ENCODE assay signal across 8 cellular contexts in genomic region chr9:91164724-91165520, GRCh38.
A peak's percentile ranks its signal among the peaks of the same experiment; 100 is the strongest.
DNase-seq lines count a peak whose midpoint lies in the region; ATAC-seq and TF ChIP-seq lines count a peak whose summit lies in the region.

No MANE protein-coding gene starts in this region.

- H3K9me3 ChIP-seq in MG63 (no peaks in the 10 kb centered on the region), neuronal stem cell (replicated peaks in 1 of 2; ENCODE audit: control insufficient read depth in 2 of 2, insufficient read depth in 1 of 2, low read depth in 1 of 2, low read length in 2 of 2) (no peaks in the 10 kb centered on the region), upper lobe of left lung (no peaks in the 10 kb centered on the region)

- H3K14ac ChIP-seq in neuronal stem cell (ENCODE audit: low read length) = no peak overlapping the region

- no peak overlapping the region for H3K23ac ChIP-seq in neuronal stem cell (ENCODE audit: low read depth, low read length, poor library complexity)

- no peak overlapping the region for H4K8ac ChIP-seq in neuronal stem cell (ENCODE audit: low read depth, low read length)

- no peak overlapping the region for H3K4ac ChIP-seq in neuronal stem cell (ENCODE audit: low read length)

- H2BK5ac ChIP-seq in neuronal stem cell (ENCODE audit: low read length) = no peak overlapping the region

- no peak for TF ChIP-seq EP300 in upper lobe of left lung (IDR thresholded peaks at IDR 0.05)

- peak overlapping the region; percentile 5 for H2BK15ac ChIP-seq in neuronal stem cell (ENCODE audit: low read length)

- H2AFZ ChIP-seq in neuronal stem cell (ENCODE audit: low read length) = peak overlapping the region; percentile 35

- H3K36me3 ChIP-seq in MG63 (no peaks in the 10 kb centered on the region), neuronal stem cell (replicated peaks in 1 of 2; ENCODE audit: control insufficient read depth in 2 of 2, insufficient read depth in 2 of 2, low read length in 2 of 2) (peaks cover 0 to 2% of the 10 kb centered on the region in 2 donors), upper lobe of left lung (no peaks in the 10 kb centered on the region)

- H3K4me1 ChIP-seq in neuronal stem cell (ENCODE audit: control insufficient read depth in 2 of 2, insufficient read depth in 1 of 2, low read depth in 1 of 2, low read length in 2 of 2) = peaks cover 0 to 7% of the 10 kb centered on the region in 2 donors
- H3K4me1 ChIP-seq in upper lobe of left lung = peaks cover 12 to 37% (median 33%) of the 10 kb centered on the region in 4 donors

- H3K27ac ChIP-seq in neuronal stem cell (replicated peaks; ENCODE audit: low read length) = no peak overlapping the region
- H3K27ac ChIP-seq in upper lobe of left lung = peak overlapping the region in 1 of 4 donors; percentile 50

- DNase-seq in Caki2 (ENCODE audit: low read depth) (peak; percentile 79), MG63 (peak; percentile 92), epithelial cell of esophagus (ENCODE audit: low read depth) (peak; percentile 97), neuronal stem cell (ENCODE audit: low spot score) (no peak), upper lobe of left lung (peak; percentile 69 to 85), NCI-H510A (lab: John Stamatoyannopoulos, UW) (no peak)
- peak; percentile 37 to 44 for DNase-seq in activated CD8-positive, alpha-beta memory T cell treated with anti-CD3 and anti-CD28 coated beads for 1 hour (ENCODE audit: extremely low read depth in 1 of 2, low read depth in 1 of 2)

- peak in 1 of 4 donors; percentile 28 for TF ChIP-seq POLR2A in upper lobe of left lung (IDR thresholded peaks at IDR 0.05)

- no peak overlapping the region for H3K4me2 ChIP-seq in neuronal stem cell (ENCODE audit: insufficient read depth, low read length, poor library complexity, severe bottlenecking)

- H2AK5ac ChIP-seq in neuronal stem cell (ENCODE audit: low read depth, low read length) = peak overlapping the region; percentile 24

- peak overlapping the region; percentile 16 for H3K18ac ChIP-seq in neuronal stem cell (ENCODE audit: low read length)

- ATAC-seq in upper lobe of left lung (ENCODE audit: low FRiP score in 2 of 2) = peak; percentile 82 to 95
- no peak for ATAC-seq in HG03175 (IDR thresholded peaks at IDR 0.05; ENCODE audit: unreplicated experiment)

- in situ Hi-C loops in Caki2 (cut with HindIII; ENCODE audit: low pct_unique_long_range_greater_than_20kb, low sequenced_read_pairs) = no loop called here

- H3K4me3 ChIP-seq in MG63 = no peak overlapping the region
- no peak overlapping the region for H3K4me3 ChIP-seq in epithelial cell of esophagus (ENCODE audit: low read length)
- H3K4me3 ChIP-seq in neuronal stem cell (ENCODE audit: low read length in 2 of 2) = no peak overlapping the region
- H3K4me3 ChIP-seq in upper lobe of left lung = no peak overlapping the region

- no peak for TF ChIP-seq CTCF in epithelial cell of esophagus (IDR thresholded peaks at IDR 0.05; ENCODE audit: insufficient read depth, low read depth, low read length, missing control alignments)
- TF ChIP-seq CTCF in upper lobe of left lung (IDR thresholded peaks at IDR 0.05) = no peak

- no peak overlapping the region for H2BK120ac ChIP-seq in neuronal stem cell (ENCODE audit: low read depth, low read length)

- WGBS in neuronal stem cell (ENCODE audit: extremely low coverage in 2 of 2, insufficient read length in 2 of 2, insufficient replicate concordance in 1 of 2), 2 donors = no CpG with 5 or more reads among the region's 21 CpGs
- WGBS in upper lobe of left lung, 2 donors = 63 to 72% methylated on average over 17 to 21 of the region's 21 CpGs

- H3K27me3 ChIP-seq in MG63 = no peaks in the 10 kb centered on the region
- no peaks in the 10 kb centered on the region for H3K27me3 ChIP-seq in neuronal stem cell (ENCODE audit: control insufficient read depth in 3 of 3, insufficient read depth in 3 of 3, low read depth in 1 of 3, low read length in 3 of 3)
- H3K27me3 ChIP-seq in upper lobe of left lung = no peaks in the 10 kb centered on the region

- no peak overlapping the region for H3K9ac ChIP-seq in neuronal stem cell (ENCODE audit: low read depth, low read length, poor library complexity)

- H3K79me1 ChIP-seq in neuronal stem cell (ENCODE audit: low read depth, low read length) = no peaks in the 10 kb centered on the region

- H2BK12ac ChIP-seq in neuronal stem cell (ENCODE audit: low read length) = no peak overlapping the region

- no peak overlapping the region for H4K91ac ChIP-seq in neuronal stem cell (ENCODE audit: low read depth, low read length, poor library complexity)

Comparison
In these comparisons a context has a peak if more than half of its experiments do, and no peak if none do; other contexts are left out.
1. DNase-seq: peak in Caki2 (single experiment), MG63 (single experiment), activated CD8-positive, alpha-beta memory T cell treated with anti-CD3 and anti-CD28 coated beads for 1 hour (2 of 2), epithelial cell of esophagus (single experiment) and upper lobe of left lung (2 of 2); none in neuronal stem cell (single experiment) and NCI-H510A (single experiment).